Comparison of ENCODE assay signal across 27 cellular contexts in the genomic region with DNA sequence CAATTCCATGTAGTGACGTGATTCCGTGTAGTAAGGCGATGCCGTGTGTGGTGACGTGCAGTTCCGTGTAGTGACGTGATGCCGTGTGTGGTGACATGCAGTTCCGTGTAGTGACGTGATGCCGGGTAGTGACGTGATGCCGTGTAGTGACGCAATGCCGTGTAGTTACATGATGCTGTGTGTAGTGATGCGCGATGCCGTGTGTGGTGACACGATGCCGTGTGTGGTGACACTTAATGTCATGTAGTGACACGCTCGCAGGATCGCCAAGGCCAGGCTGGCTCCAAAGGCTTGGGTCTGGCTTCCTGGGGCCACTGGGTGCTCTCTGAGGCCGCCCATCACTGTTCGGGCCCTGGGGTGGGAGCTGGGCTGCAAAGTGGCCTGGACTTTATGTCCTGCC. TPM values are rescaled to one million over a fixed set of nuclear protein-coding genes. Genes with fewer than 3 reads are reported as not detected.
DNase-seq lines count a peak whose midpoint lies in the region; ATAC-seq and TF ChIP-seq lines count a peak whose summit lies in the region.
"Had no signal": no experiment of that assay in that cellular context is flagged by ENCODE, and none has a peak within 500 bp of the region (broad histone marks: within the 10 kb centered on the region; RNA-seq: fewer than 3 reads in every experiment).

No MANE protein-coding gene starts in this region.

- WGBS in mesenchymal stem cell = 97% methylated on average over 25 of the region's 25 CpGs
- WGBS in transverse colon (ENCODE audit: low coverage in 1 of 2), 2 donors = 93 to 94% methylated on average over 14 to 25 of the region's 25 CpGs

- in situ Hi-C loops in transverse colon (cut with MboI; ENCODE audit: low pct_ligation_motif_present in 1 of 4, low pct_unique_long_range_greater_than_20kb in 1 of 4, low sequenced_read_pairs in 3 of 4) = no loop called here

- H3K4me1 ChIP-seq in RWPE2 (ENCODE audit: insufficient read depth, poor library complexity, severe bottlenecking) = no peaks in the 10 kb centered on the region
- H3K4me1 ChIP-seq in mesenchymal stem cell (ENCODE audit: control insufficient read depth, insufficient read depth, low read depth, low read length) = peaks cover 90% of the 10 kb centered on the region
- H3K4me1 ChIP-seq in transverse colon = peaks cover 0 to 9% (median 2%) of the 10 kb centered on the region in 4 donors
- H3K4me1 ChIP-seq: prostate gland had no signal

- TF ChIP-seq CTCF in RWPE2 (IDR thresholded peaks at IDR 0.05; ENCODE audit: poor library complexity, severe bottlenecking) (no peak), endothelial cell (IDR thresholded peaks at IDR 0.05; ENCODE audit: unreplicated experiment) (no peak), type B pancreatic cell (conservative IDR thresholded peaks at IDR 0.05) (no peak), transverse colon (IDR thresholded peaks at IDR 0.05) (no peak)

- H2AK5ac ChIP-seq in mesenchymal stem cell (ENCODE audit: low read length, severe bottlenecking) = no peak overlapping the region

- no peaks in the 10 kb centered on the region for H3K79me1 ChIP-seq in mesenchymal stem cell (replicated peaks; ENCODE audit: low read length, poor library complexity, severe bottlenecking)

- no peak overlapping the region for H4K8ac ChIP-seq in mesenchymal stem cell (ENCODE audit: low read length)

- H3K4me2 ChIP-seq in mesenchymal stem cell (ENCODE audit: low read length, poor library complexity, severe bottlenecking) = no peak overlapping the region
- H3K4me2 ChIP-seq: SK-N-SH had no signal

- no peak overlapping the region for H3K18ac ChIP-seq in mesenchymal stem cell (ENCODE audit: low read depth in 1 of 2, low read length in 2 of 2)

- no peak overlapping the region for H2BK120ac ChIP-seq in mesenchymal stem cell (ENCODE audit: low read depth, low read length)

- H2AFZ ChIP-seq in mesenchymal stem cell (ENCODE audit: low read depth, low read length) = no peak overlapping the region

- no peak overlapping the region for H3K23ac ChIP-seq in mesenchymal stem cell (ENCODE audit: low read length in 2 of 2)

- no peak for TF ChIP-seq POLR2A in transverse colon (IDR thresholded peaks at IDR 0.05)

- peak overlapping the region in 1 of 2 experiments; percentile 15 for H3K4ac ChIP-seq in mesenchymal stem cell (ENCODE audit: low read depth in 1 of 2, low read length in 2 of 2)

- no peak overlapping the region for H3K27ac ChIP-seq in RWPE2 (ENCODE audit: poor library complexity, severe bottlenecking)
- no peak overlapping the region for H3K27ac ChIP-seq in mesenchymal stem cell (ENCODE audit: low read length, poor library complexity, severe bottlenecking)
- H3K27ac ChIP-seq in transverse colon = no peak overlapping the region
- H3K27ac ChIP-seq: prostate gland, skin epidermis, suprapubic skin, WERI-Rb-1 had no signal

- H3K36me3 ChIP-seq in RWPE2 (ENCODE audit: low read depth) = no peaks in the 10 kb centered on the region
- H3K36me3 ChIP-seq in mesenchymal stem cell (ENCODE audit: control insufficient read depth in 1 of 2, insufficient read depth in 2 of 2, low read depth in 1 of 2, low read length in 2 of 2) = peaks cover 4 to 80% of the 10 kb centered on the region in 2 experiments
- H3K36me3 ChIP-seq in transverse colon = no peaks in the 10 kb centered on the region
- H3K36me3 ChIP-seq: Peyer's patch, prostate gland, suprapubic skin, WERI-Rb-1 had no signal

- H3K9me3 Mint-ChIP-seq in endothelial cell (ENCODE audit: unreplicated experiment) = no peaks in the 10 kb centered on the region
- no peaks in the 10 kb centered on the region for H3K9me3 Mint-ChIP-seq in type B pancreatic cell
- H3K9me3 Mint-ChIP-seq: activated T-helper 17 cell treated with anti-CD3 and anti-CD28 coated beads, Interleukin-2, amount 50 U/mL, for 72 hours; CD4-positive, alpha-beta T cell; neural crest cell; stimulated activated memory B cell treated with anti-CD40 and anti-IgM and Interleukin-4, amounts not matched to agents 10 μg/mL and 1 μg/mL and 100 μg/mL, for 72 hours had no signal

- peaks cover 8% of the 10 kb centered on the region for H3K36me3 Mint-ChIP-seq in endothelial cell (ENCODE audit: low read depth, unreplicated experiment)
- no peaks in the 10 kb centered on the region for H3K36me3 Mint-ChIP-seq in type B pancreatic cell
- H3K36me3 Mint-ChIP-seq: activated naive CD8-positive, alpha-beta T cell; stimulated activated memory B cell treated with anti-CD40 and anti-IgM and Interleukin-4, amounts not matched to agents 10 μg/mL and 1 μg/mL and 100 μg/mL, for 72 hours had no signal

- no peaks in the 10 kb centered on the region for H3K27me3 ChIP-seq in RWPE2 (ENCODE audit: insufficient read depth, poor library complexity, severe bottlenecking)
- no peaks in the 10 kb centered on the region for H3K27me3 ChIP-seq in mesenchymal stem cell (ENCODE audit: control insufficient read depth in 1 of 2, insufficient read depth in 1 of 2, low read length in 2 of 2)
- H3K27me3 ChIP-seq in transverse colon = no peaks in the 10 kb centered on the region
- H3K27me3 ChIP-seq: Peyer's patch, suprapubic skin had no signal

- peak overlapping the region in 1 of 2 experiments; percentile 31 for H3K14ac ChIP-seq in mesenchymal stem cell (ENCODE audit: low read length in 2 of 2)

- ATAC-seq in RWPE2 (ENCODE audit: low read depth) = no peak
- ATAC-seq: activated T-helper 17 cell treated with anti-CD3 and anti-CD28 coated beads, Interleukin-2, amount 50 U/mL, for 72 hours; HCT116; left lobe of liver; stimulated activated memory B cell treated with anti-CD40 and anti-IgM and Interleukin-4, amounts not matched to agents 10 μg/mL and 1 μg/mL and 100 μg/mL, for 72 hours had no signal

- no peak overlapping the region for H3K9ac ChIP-seq in mesenchymal stem cell (ENCODE audit: low read length)
- H3K9ac ChIP-seq: SK-N-SH had no signal

- no peak overlapping the region for H2BK12ac ChIP-seq in mesenchymal stem cell (ENCODE audit: low read length in 2 of 2)

- H3K4me3 Mint-ChIP-seq in endothelial cell (ENCODE audit: unreplicated experiment) (peak overlapping the region; percentile 6), type B pancreatic cell (no peak overlapping the region)
- H3K4me3 Mint-ChIP-seq: activated naive CD8-positive, alpha-beta T cell; activated T-helper 17 cell treated with anti-CD3 and anti-CD28 coated beads, Interleukin-2, amount 50 U/mL, for 72 hours; CD4-positive, alpha-beta T cell; neural crest cell; stimulated activated memory B cell treated with anti-CD40 and anti-IgM and Interleukin-4, amounts not matched to agents 10 μg/mL and 1 μg/mL and 100 μg/mL, for 72 hours had no signal

- peak overlapping the region; percentile 7 for H3K27ac Mint-ChIP-seq in endothelial cell (ENCODE audit: unreplicated experiment)
- peak overlapping the region; percentile 65 for H3K27ac Mint-ChIP-seq in type B pancreatic cell
- H3K27ac Mint-ChIP-seq: activated naive CD8-positive, alpha-beta T cell; activated T-helper 17 cell treated with anti-CD3 and anti-CD28 coated beads, Interleukin-2, amount 50 U/mL, for 72 hours; CD4-positive, alpha-beta T cell; stimulated activated memory B cell treated with anti-CD40 and anti-IgM and Interleukin-4, amounts not matched to agents 10 μg/mL and 1 μg/mL and 100 μg/mL, for 72 hours had no signal

- no peaks in the 10 kb centered on the region for H3K9me3 ChIP-seq in RWPE2 (ENCODE audit: severe bottlenecking)
- no peaks in the 10 kb centered on the region for H3K9me3 ChIP-seq in mesenchymal stem cell (ENCODE audit: control insufficient read depth, low read length)
- H3K9me3 ChIP-seq in transverse colon = no peaks in the 10 kb centered on the region
- H3K9me3 ChIP-seq: Peyer's patch, prostate gland, SK-N-SH, suprapubic skin had no signal

- H4K91ac ChIP-seq in mesenchymal stem cell (ENCODE audit: low read length) = peak overlapping the region; percentile 76

- peak; percentile 37 for DNase-seq in RWPE2 (ENCODE audit: low spot score)
- no peak for DNase-seq in endothelial cell (ENCODE audit: low spot score)
- no peak for DNase-seq in mesenchymal stem cell
- no peak for DNase-seq in type B pancreatic cell (ENCODE audit: extremely low spot score, unreplicated experiment)
- no peak for DNase-seq in transverse colon
- DNase-seq in NAMALWA (ENCODE audit: low spot score) = no peak
- no peak for DNase-seq in ecto neural progenitor cell (ENCODE audit: low spot score)
- DNase-seq in NCI-H524 treated with DMSO at 0.1 percent for 48 hours (lab: John Stamatoyannopoulos, UW) = no peak
- DNase-seq: activated CD4-positive, alpha-beta T cell treated with anti-CD3 and anti-CD28 coated beads, Interleukin-2, amount 50 U/mL, for 1 hour; CD4-positive, alpha-beta T cell; cortex of kidney; head of caudate nucleus; NCI-H1048; NCI-H187 treated with DMSO at 0.1 percent for 48 hours; NCI-H226; Peyer's patch; SK-N-SH; WERI-Rb-1 had no signal

- no peak overlapping the region for H2BK5ac ChIP-seq in mesenchymal stem cell (ENCODE audit: low read depth, low read length, poor library complexity, severe bottlenecking)

- H2BK15ac ChIP-seq in mesenchymal stem cell (ENCODE audit: low read depth, poor library complexity, severe bottlenecking) = no peak overlapping the region

- H3K4me1 Mint-ChIP-seq in endothelial cell (ENCODE audit: unreplicated experiment) (peaks cover 9% of the 10 kb centered on the region), type B pancreatic cell (ENCODE audit: unreplicated experiment) (peaks cover 45% of the 10 kb centered on the region)
- H3K4me1 Mint-ChIP-seq: activated T-helper 17 cell treated with anti-CD3 and anti-CD28 coated beads, Interleukin-2, amount 50 U/mL, for 72 hours; stimulated activated memory B cell treated with anti-CD40 and anti-IgM and Interleukin-4, amounts not matched to agents 10 μg/mL and 1 μg/mL and 100 μg/mL, for 72 hours had no signal

- H3K27me3 Mint-ChIP-seq in endothelial cell (ENCODE audit: unreplicated experiment) (peaks cover 6% of the 10 kb centered on the region), type B pancreatic cell (no peaks in the 10 kb centered on the region)
- H3K27me3 Mint-ChIP-seq: activated naive CD8-positive, alpha-beta T cell had no signal

- TF ChIP-seq EP300 in transverse colon (IDR thresholded peaks at IDR 0.05; ENCODE audit: low read depth) = no peak

- intact Hi-C loops in transverse colon (cut with DNase I; ENCODE audit: low total_unique reads) = no loop called here

- H3K4me3 ChIP-seq in RWPE2 (ENCODE audit: severe bottlenecking) (no peak overlapping the region), mesenchymal stem cell (ENCODE audit: insufficient read depth in 1 of 2, low read depth in 1 of 2, low read length in 2 of 2) (no peak overlapping the region), transverse colon (no peak overlapping the region)
- H3K4me3 ChIP-seq: Peyer's patch, prostate gland, skin epidermis, suprapubic skin had no signal

RNA-seq across cellular contexts. Expression of a gene that starts 14.2 kb away (rescaled TPM):
- total RNA-seq in endothelial cell (ENCODE audit: unreplicated experiment) = 61.1 TPM
- 330 TPM for polyA plus RNA-seq in mesenchymal stem cell (2013, experiment 1 of 2)
- polyA plus RNA-seq in mesenchymal stem cell (2013, experiment 2 of 2) = 322 TPM
- 150 and 168 TPM in 2 replicates for total RNA-seq in type B pancreatic cell (ENCODE audit: low replicate concordance)
- 100 to 1,000 TPM in 1 of 4 donors, 10 to 100 TPM in 3; 19.3 to 121 (median 23.3) TPM for total RNA-seq in transverse colon
